ENCODE assay signal across 10 cellular contexts in the genomic region with DNA sequence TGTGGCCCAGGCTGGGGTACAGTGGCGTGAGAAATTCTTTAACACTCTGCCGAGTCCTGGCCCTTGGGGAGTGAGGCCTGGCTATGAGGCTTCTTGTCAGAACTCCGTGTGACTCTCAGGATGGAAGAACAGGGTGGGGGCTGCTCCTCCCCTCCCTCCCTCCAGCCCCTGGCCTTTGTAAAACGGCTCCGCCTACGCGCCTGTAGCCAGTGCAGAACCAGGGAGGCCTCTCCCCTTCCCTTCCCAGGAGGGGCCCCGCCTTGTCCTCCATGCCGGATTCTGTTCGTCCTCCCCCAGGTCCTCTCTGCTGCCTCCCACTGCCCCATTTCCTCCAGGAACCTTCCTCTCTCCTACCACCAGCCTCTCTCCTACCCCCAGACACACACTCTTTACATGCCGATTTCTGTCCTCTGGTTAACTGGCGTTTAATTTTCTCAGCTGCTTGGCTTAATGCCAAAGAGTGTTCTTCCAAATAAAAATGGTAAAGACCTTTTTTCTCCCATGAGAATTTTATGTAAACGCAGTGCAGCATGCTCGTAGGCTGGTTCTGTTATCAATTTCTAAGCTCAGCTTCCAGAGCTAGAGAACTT. TPM values are rescaled to one million over a fixed set of nuclear protein-coding genes. Genes with fewer than 3 reads are reported as not detected.
A peak's percentile ranks its signal among the peaks of the same experiment; 100 is the strongest.
DNase-seq lines count a peak whose midpoint lies in the region; ATAC-seq and TF ChIP-seq lines count a peak whose summit lies in the region.
"Had no signal": no experiment of that assay in that cellular context is flagged by ENCODE, and none has a peak within 500 bp of the region (broad histone marks: within the 10 kb centered on the region; RNA-seq: fewer than 3 reads in every experiment).

No MANE protein-coding gene starts in this region.

- H3K27me3 Mint-ChIP-seq in glutamatergic neuron (ENCODE audit: unreplicated experiment), result peaks cover 2% of the 10 kb centered on the region
- peaks cover 15% of the 10 kb centered on the region for H3K27me3 Mint-ChIP-seq in activated CD4-positive, alpha-beta memory T cell treated with anti-CD3 and anti-CD28 coated beads, Interleukin-2, amount 10 ng/mL, durations not matched to agents 7 days and 5 days
- H3K27me3 Mint-ChIP-seq in CD4-positive, alpha-beta T cell, result no peaks in the 10 kb centered on the region

- TF ChIP-seq CTCF in HEK293 (tag by site-specific recombination; IDR thresholded peaks at IDR 0.05) (no peak; the same call in none of the 2 replicates), glutamatergic neuron (IDR thresholded peaks at IDR 0.05; ENCODE audit: partially characterized antibody, unreplicated experiment) (no peak)
- no peak for TF ChIP-seq CTCF in CD4-positive, alpha-beta T cell (IDR thresholded peaks at IDR 0.05)

- peaks cover 5% of the 10 kb centered on the region for H3K36me3 Mint-ChIP-seq in glutamatergic neuron (ENCODE audit: unreplicated experiment)
- H3K36me3 Mint-ChIP-seq in activated CD4-positive, alpha-beta memory T cell treated with anti-CD3 and anti-CD28 coated beads, Interleukin-2, amount 10 ng/mL, durations not matched to agents 7 days and 5 days (ENCODE audit: low read depth), result no peaks in the 10 kb centered on the region
- peaks cover 4% of the 10 kb centered on the region for H3K36me3 Mint-ChIP-seq in CD4-positive, alpha-beta T cell (ENCODE audit: low read depth)

- peaks cover 7 to 11% of the 10 kb centered on the region in 2 experiments; a peak in 2 of 3 replicates for H3K36me3 ChIP-seq in HEK293 (ENCODE audit: control insufficient read depth in 2 of 2, insufficient read depth in 1 of 2, low read length in 2 of 2)
- H3K36me3 ChIP-seq in rectal smooth muscle tissue (ENCODE audit: control insufficient read depth, insufficient read depth, low read length), result no peaks in the 10 kb centered on the region

- intact Hi-C loops in posterior vena cava (cut with DNase I), result no loop called here
- intact Hi-C loops in CD4-positive, alpha-beta T cell (cut with DNase I, micrococcal nuclease), result no loop called here

- peaks cover 49% of the 10 kb centered on the region for H3K4me1 ChIP-seq in HEK293 (ENCODE audit: control insufficient read depth, insufficient read depth, low read length)
- peaks cover 26% of the 10 kb centered on the region for H3K4me1 ChIP-seq in rectal smooth muscle tissue (ENCODE audit: control insufficient read depth, insufficient read depth, low read length)

- CTCF ChIA-PET in HEK293 (lab: Yijun Ruan, JAX), result interaction anchor here (0.6 to 0.7 kb wide), 2 partner anchors 24 to 218 kb away, joined by 3 to 4 read pairs; a partner anchor contains a TSS
- CTCF ChIA-PET in activated CD4-positive, alpha-beta memory T cell treated with anti-CD3 and anti-CD28 coated beads, Interleukin-2, amount 10 ng/mL, durations not matched to agents 7 days and 5 days (lab: Charles Lee), result no interaction called here
- CTCF ChIA-PET in CD4-positive, alpha-beta T cell (lab: Charles Lee), result no interaction called here

- H3K9ac ChIP-seq in rectal smooth muscle tissue (ENCODE audit: low read length), result peak overlapping the region; percentile 19

- no peaks in the 10 kb centered on the region for H3K27me3 ChIP-seq in rectal smooth muscle tissue (ENCODE audit: control insufficient read depth, insufficient read depth, low read length)
- H3K27me3 ChIP-seq in CD4-positive, alpha-beta T cell (ENCODE audit: control insufficient read depth, insufficient read depth, low read length), result no peaks in the 10 kb centered on the region

- H3K4me3 Mint-ChIP-seq in glutamatergic neuron (ENCODE audit: unreplicated experiment), result peak overlapping the region; percentile 66
- H3K4me3 Mint-ChIP-seq in activated CD4-positive, alpha-beta memory T cell treated with anti-CD3 and anti-CD28 coated beads, Interleukin-2, amount 10 ng/mL, durations not matched to agents 7 days and 5 days, result no peak overlapping the region
- H3K4me3 Mint-ChIP-seq in CD4-positive, alpha-beta T cell, result no peak overlapping the region
- H3K4me3 Mint-ChIP-seq: dendritic cell treated with granulocyte-macrophage colony-stimulating factor and Interleukin-4, amounts not matched to agents 40 ng/mL and 50 ng/mL, for 4 days had no signal

- H3K4me1 Mint-ChIP-seq in glutamatergic neuron (ENCODE audit: low read depth, unreplicated experiment), result peaks cover 51% of the 10 kb centered on the region
- H3K4me1 Mint-ChIP-seq in activated CD4-positive, alpha-beta memory T cell treated with anti-CD3 and anti-CD28 coated beads, Interleukin-2, amount 10 ng/mL, durations not matched to agents 7 days and 5 days, result peaks cover 15% of the 10 kb centered on the region
- peaks cover 14% of the 10 kb centered on the region for H3K4me1 Mint-ChIP-seq in CD4-positive, alpha-beta T cell (ENCODE audit: low read depth)

- POLR2A ChIA-PET in HEK293 (lab: Yijun Ruan, JAX), result interaction anchor here (0.6 kb wide), 1 partner anchor 137 kb away, joined by 3 read pairs; no protein-coding TSS in a partner anchor
- POLR2A ChIA-PET in activated CD4-positive, alpha-beta memory T cell treated with anti-CD3 and anti-CD28 coated beads, Interleukin-2, amount 10 ng/mL, durations not matched to agents 7 days and 5 days (lab: Charles Lee), result interaction anchor here (0.5 kb wide), 1 partner anchor 10 kb away, joined by 3 read pairs; no protein-coding TSS in a partner anchor
- POLR2A ChIA-PET in CD4-positive, alpha-beta T cell (lab: Charles Lee), result no interaction called here

- H3K27ac ChIP-seq in HEK293 (ENCODE audit: extremely low read depth, low read depth, low read length), result peak overlapping the region; percentile 27; the same call in 1 of the 2 replicates
- peak overlapping the region; percentile 81 for H3K27ac ChIP-seq in rectal smooth muscle tissue (ENCODE audit: low read depth, low read length)
- H3K27ac ChIP-seq in CD4-positive, alpha-beta T cell (ENCODE audit: low read depth, low read length), result no peak overlapping the region

- H3K4me3 ChIP-seq in HEK293 (ENCODE audit: low read depth, low read length) (peak overlapping the region; percentile 12; the same call in 1 of the 2 replicates), rectal smooth muscle tissue (ENCODE audit: low read length) (peak overlapping the region; percentile 50)

- no peaks in the 10 kb centered on the region for H3K9me3 ChIP-seq in HEK293 (ENCODE audit: control insufficient read depth, insufficient read depth, low read depth, low read length)
- no peaks in the 10 kb centered on the region for H3K9me3 ChIP-seq in CD4-positive, alpha-beta T cell (ENCODE audit: control insufficient read depth, low read length)

- ATAC-seq in CD4-positive, alpha-beta T cell (ENCODE audit: poor library complexity), result no peak

- DNase-seq in NCI-H69 (lab: John Stamatoyannopoulos, UW) (peak; percentile 90), glutamatergic neuron (peak; percentile 48), RPMI8226 (no peak), posterior vena cava (ENCODE audit: low spot score) (no peak)
- DNase-seq in activated CD4-positive, alpha-beta memory T cell treated with anti-CD3 and anti-CD28 coated beads, Interleukin-2, amount 10 ng/mL, durations not matched to agents 7 days and 5 days, result no peak
- DNase-seq in CD4-positive, alpha-beta T cell, result no peak
- DNase-seq: stimulated activated CD4-positive, alpha-beta T cell treated with anti-CD3 and anti-CD28 coated beads, Interleukin-12 subunit alpha, Interleukin-12 subunit beta, amount 100 ng/mL, for 4 hours had no signal

- peak overlapping the region; percentile 63 for H3K27ac Mint-ChIP-seq in glutamatergic neuron (ENCODE audit: unreplicated experiment)
- no peak overlapping the region for H3K27ac Mint-ChIP-seq in activated CD4-positive, alpha-beta memory T cell treated with anti-CD3 and anti-CD28 coated beads, Interleukin-2, amount 10 ng/mL, durations not matched to agents 7 days and 5 days
- no peak overlapping the region for H3K27ac Mint-ChIP-seq in CD4-positive, alpha-beta T cell
- H3K27ac Mint-ChIP-seq: dendritic cell treated with granulocyte-macrophage colony-stimulating factor and Interleukin-4, amounts not matched to agents 40 ng/mL and 50 ng/mL, for 4 days had no signal

- H3K9me3 Mint-ChIP-seq in glutamatergic neuron (ENCODE audit: unreplicated experiment), result peaks cover 7% of the 10 kb centered on the region
- no peaks in the 10 kb centered on the region for H3K9me3 Mint-ChIP-seq in activated CD4-positive, alpha-beta memory T cell treated with anti-CD3 and anti-CD28 coated beads, Interleukin-2, amount 10 ng/mL, durations not matched to agents 7 days and 5 days
- H3K9me3 Mint-ChIP-seq in CD4-positive, alpha-beta T cell, result no peaks in the 10 kb centered on the region
- H3K9me3 Mint-ChIP-seq: dendritic cell treated with granulocyte-macrophage colony-stimulating factor and Interleukin-4, amounts not matched to agents 40 ng/mL and 50 ng/mL, for 4 days had no signal

TF ChIP-seq in HEK293, 187 proteins besides CTCF, POLR2A, EP300 and RAD21 (continues in another document):
- TF ChIP-seq, protein P1, sequence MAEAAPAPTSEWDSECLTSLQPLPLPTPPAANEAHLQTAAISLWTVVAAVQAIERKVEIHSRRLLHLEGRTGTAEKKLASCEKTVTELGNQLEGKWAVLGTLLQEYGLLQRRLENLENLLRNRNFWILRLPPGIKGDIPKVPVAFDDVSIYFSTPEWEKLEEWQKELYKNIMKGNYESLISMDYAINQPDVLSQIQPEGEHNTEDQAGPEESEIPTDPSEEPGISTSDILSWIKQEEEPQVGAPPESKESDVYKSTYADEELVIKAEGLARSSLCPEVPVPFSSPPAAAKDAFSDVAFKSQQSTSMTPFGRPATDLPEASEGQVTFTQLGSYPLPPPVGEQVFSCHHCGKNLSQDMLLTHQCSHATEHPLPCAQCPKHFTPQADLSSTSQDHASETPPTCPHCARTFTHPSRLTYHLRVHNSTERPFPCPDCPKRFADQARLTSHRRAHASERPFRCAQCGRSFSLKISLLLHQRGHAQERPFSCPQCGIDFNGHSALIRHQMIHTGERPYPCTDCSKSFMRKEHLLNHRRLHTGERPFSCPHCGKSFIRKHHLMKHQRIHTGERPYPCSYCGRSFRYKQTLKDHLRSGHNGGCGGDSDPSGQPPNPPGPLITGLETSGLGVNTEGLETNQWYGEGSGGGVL (tag by site-specific recombination; IDR thresholded peaks at IDR 0.05), result peak; percentile 100
- TF ChIP-seq KLF16 (tag by site-specific recombination; IDR thresholded peaks at IDR 0.05) (peak; percentile 77; the same call in 1 of the 2 replicates), ZNF561 (tag by site-specific recombination; IDR thresholded peaks at IDR 0.05; ENCODE audit: borderline replicate concordance) (peak; percentile 94), ZNF610 (tag by site-specific recombination; IDR thresholded peaks at IDR 0.05; ENCODE audit: borderline replicate concordance) (0 out of 2 replicates have a peak, but pooled peaks have one; percentile 40), KLF9 (tag by site-specific recombination; IDR thresholded peaks at IDR 0.05; ENCODE audit: low read depth) (peak; percentile 63), ZBTB48 (tag by site-specific recombination; IDR thresholded peaks at IDR 0.05) (0 out of 2 replicates have a peak, but pooled peaks have one; percentile 39), GLI4 (tag by site-specific recombination; IDR thresholded peaks at IDR 0.05) (peak; percentile 21; the same call in 1 of the 2 replicates)

RNA-seq across cellular contexts. Expression of a gene that starts 21.0 kb away (rescaled TPM):
- total RNA-seq in glutamatergic neuron (ENCODE audit: unreplicated experiment), result 58.7 TPM
- total RNA-seq in activated CD4-positive, alpha-beta memory T cell treated with anti-CD3 and anti-CD28 coated beads, Interleukin-2, amount 10 ng/mL, durations not matched to agents 7 days and 5 days, result 10 to 100 TPM; 13.9 to 14.3 TPM
- 1 to 10 TPM; 4.0 to 5.6 TPM for total RNA-seq in posterior vena cava
- total RNA-seq in CD4-positive, alpha-beta T cell, result 10 to 100 TPM; 12.6 to 13.2 TPM

Comparison
In these comparisons a context has a peak if more than half of its experiments do, and no peak if none do; other contexts are left out.
1. DNase-seq: peak in NCI-H69 (single experiment) and glutamatergic neuron (single experiment); none in RPMI8226 (single experiment), activated CD4-positive, alpha-beta memory T cell treated with anti-CD3 and anti-CD28 coated beads, Interleukin-2, amount 10 ng/mL, durations not matched to agents 7 days and 5 days (single experiment), posterior vena cava (single experiment) and CD4-positive, alpha-beta T cell (0 of 10).